Comparison of ENCODE assay signal across 16 cellular contexts in the genomic region with DNA sequence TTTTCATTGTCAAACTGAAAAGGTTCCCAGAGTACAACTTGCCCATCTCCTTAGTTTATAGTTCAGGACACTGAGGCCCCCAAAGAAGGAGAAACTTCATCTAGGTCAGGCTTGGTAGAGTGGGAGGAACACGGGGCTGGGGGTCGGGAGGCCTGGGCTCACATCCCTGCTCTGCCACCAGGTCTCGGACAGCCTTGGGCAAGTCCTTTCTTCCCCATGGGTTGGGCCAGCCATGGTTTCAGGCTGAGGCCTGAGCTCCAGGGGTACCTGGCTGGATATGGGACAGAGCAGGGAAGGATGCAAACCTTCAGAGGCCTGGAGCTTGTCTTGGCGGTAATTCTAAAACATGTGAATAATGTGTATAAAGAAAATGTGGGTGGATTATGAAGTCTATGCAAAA. TPM values are rescaled to one million over a fixed set of nuclear protein-coding genes. Genes with fewer than 3 reads are reported as not detected.
"Had no signal": no experiment of that assay in that cellular context is flagged by ENCODE, and none has a peak within 500 bp of the region (broad histone marks: within the 10 kb centered on the region; RNA-seq: fewer than 3 reads in every experiment).

No MANE protein-coding gene starts in this region.

- H3K4me3 ChIP-seq: K562 had no signal

- H3K9me3 Mint-ChIP-seq: IgD-negative memory B cell had no signal

- DNase-seq: MV-4-11, NCI-H1048, NCI-H1105, NCI-H1436 treated with DMSO at 0.1 percent for 48 hours, NCI-H1694, NCI-H187 treated with DMSO at 0.1 percent for 48 hours, NCI-H2227 treated with DMSO at 0.1 percent for 48 hours, NCI-H524 treated with DMSO at 0.1 percent for 48 hours, NCI-H774, RPMI8226, SHP77 had no signal

- H3K9ac ChIP-seq: KMS-11 had no signal

- H3K27ac ChIP-seq: HL-60, KMS-11 had no signal

- H3K27ac Mint-ChIP-seq: IgD-negative memory B cell had no signal

- H3K36me3 Mint-ChIP-seq: IgD-negative memory B cell had no signal

- H3K4me2 ChIP-seq: KMS-11 had no signal

- ATAC-seq: K562, SK-N-SH treated with all-trans-retinoic acid at 6 μM for 48 hours had no signal

RNA-seq across cellular contexts. Expression of a gene that starts 17.0 kb away (rescaled TPM):
- polyA plus RNA-seq: IgD-negative memory B cell had no signal
